Comparison of ENCODE assay signal across 17 cellular contexts in genomic region chr13:20969182-20969581, GRCh38.
DNase-seq lines count a peak whose midpoint lies in the region; ATAC-seq, FAIRE-seq and TF ChIP-seq lines count a peak whose summit lies in the region.
"Had no signal": no experiment of that assay in that cellular context is flagged by ENCODE, and none has a peak within 500 bp of the region (broad histone marks: within the 10 kb centered on the region; RNA-seq: fewer than 3 reads in every experiment).

No MANE protein-coding gene starts in this region.

- ATAC-seq in pancreas (no peak), GM18867 (IDR thresholded peaks at IDR 0.05; ENCODE audit: unreplicated experiment) (no peak)
- ATAC-seq: Panc1 had no signal

- H3K9me3 Mint-ChIP-seq in HFFc6, result no peaks in the 10 kb centered on the region
- no peaks in the 10 kb centered on the region for H3K9me3 Mint-ChIP-seq in activated CD4-positive, alpha-beta memory T cell treated with anti-CD3 and anti-CD28 coated beads for 36 hours
- H3K9me3 Mint-ChIP-seq: activated naive CD4-positive, alpha-beta T cell treated with anti-CD3 and anti-CD28 coated beads, Interleukin-2, amount 50 U/mL, for 24 hours; dendritic cell treated with granulocyte-macrophage colony-stimulating factor and Interleukin-4, amounts not matched to agents 40 ng/mL and 50 ng/mL, for 4 days had no signal

- H3K4me3 ChIP-seq in ACC112 (ENCODE audit: low read depth, low read length) (no peak overlapping the region), foreskin fibroblast (ENCODE audit: low read depth in 1 of 2, low read length in 2 of 2) (no peak overlapping the region), pancreas (no peak overlapping the region), BE2C (ENCODE audit: low read depth, low read length) (no peak overlapping the region)

- intact Hi-C loops in activated CD4-positive, alpha-beta memory T cell treated with anti-CD3 and anti-CD28 coated beads for 36 hours (cut with micrococcal nuclease), result loop anchor here (1.0 kb wide), 1 partner anchor 48 kb away; no protein-coding TSS in a partner anchor
- intact Hi-C loops in pancreas (cut with DNase I), result no loop called here

- CTCF ChIA-PET in activated CD4-positive, alpha-beta memory T cell treated with anti-CD3 and anti-CD28 coated beads for 36 hours (lab: Charles Lee), result interaction anchor here (0.6 kb wide), 1 partner anchor 447 kb away, joined by 3 read pairs; no protein-coding TSS in a partner anchor

- peaks cover 17% of the 10 kb centered on the region for H3K4me1 Mint-ChIP-seq in HFFc6 (ENCODE audit: low read depth)
- peaks cover 11% of the 10 kb centered on the region for H3K4me1 Mint-ChIP-seq in activated CD4-positive, alpha-beta memory T cell treated with anti-CD3 and anti-CD28 coated beads for 36 hours (ENCODE audit: low read depth)

- H3K27ac ChIP-seq in ACC112 (ENCODE audit: low read depth, low read length) (peak overlapping the region; percentile 29; the same call in 1 of the 2 replicates), pancreas (no peak overlapping the region)

- POLR2A ChIA-PET in activated CD4-positive, alpha-beta memory T cell treated with anti-CD3 and anti-CD28 coated beads for 36 hours (lab: Charles Lee), result interaction anchor here (0.6 kb wide), 1 partner anchor 40 kb away, joined by 3 read pairs; no protein-coding TSS in a partner anchor

- no peak overlapping the region for H2AFZ ChIP-seq in ACC112 (ENCODE audit: low read length, unreplicated experiment)

- H3K4me3 Mint-ChIP-seq in HFFc6, result peak overlapping the region; percentile 27; the same call in 1 of the 2 replicates
- H3K4me3 Mint-ChIP-seq in activated CD4-positive, alpha-beta memory T cell treated with anti-CD3 and anti-CD28 coated beads for 36 hours, result no peak overlapping the region
- H3K4me3 Mint-ChIP-seq: activated naive CD4-positive, alpha-beta T cell treated with anti-CD3 and anti-CD28 coated beads, Interleukin-2, amount 50 U/mL, for 24 hours; dendritic cell treated with granulocyte-macrophage colony-stimulating factor and Interleukin-4, amounts not matched to agents 40 ng/mL and 50 ng/mL, for 4 days had no signal

- H3K4me1 ChIP-seq in ACC112 (ENCODE audit: control insufficient read depth, insufficient read depth, low read length, unreplicated experiment) (no peaks in the 10 kb centered on the region), pancreas (no peaks in the 10 kb centered on the region), BE2C (no peaks in the 10 kb centered on the region)

- H3K36me3 Mint-ChIP-seq in HFFc6 (ENCODE audit: low read depth), result peaks cover 17% of the 10 kb centered on the region
- H3K36me3 Mint-ChIP-seq in activated CD4-positive, alpha-beta memory T cell treated with anti-CD3 and anti-CD28 coated beads for 36 hours, result no peaks in the 10 kb centered on the region
- H3K36me3 Mint-ChIP-seq: activated naive CD4-positive, alpha-beta T cell treated with anti-CD3 and anti-CD28 coated beads, Interleukin-2, amount 50 U/mL, for 24 hours had no signal

- H3K36me3 ChIP-seq in ACC112 (ENCODE audit: insufficient read depth, low read length) (0 out of 2 replicates have a peak, but pooled peaks cover 8% of the 10 kb centered on the region), pancreas (peaks cover 0 to 1% (median 0%) of the 10 kb centered on the region in 3 donors), BE2C (no peaks in the 10 kb centered on the region)

- H3K27me3 ChIP-seq in ACC112 (ENCODE audit: insufficient read depth, low read length), result no peaks in the 10 kb centered on the region
- no peaks in the 10 kb centered on the region for H3K27me3 ChIP-seq in pancreas
- peaks cover 14% of the 10 kb centered on the region for H3K27me3 ChIP-seq in BE2C

- H3K9me3 ChIP-seq in pancreas (no peaks in the 10 kb centered on the region), BE2C (no peaks in the 10 kb centered on the region)

- H3K27me3 Mint-ChIP-seq in HFFc6 (ENCODE audit: insufficient read depth), result peaks cover 8% of the 10 kb centered on the region
- H3K27me3 Mint-ChIP-seq in activated CD4-positive, alpha-beta memory T cell treated with anti-CD3 and anti-CD28 coated beads for 36 hours, result peaks cover 3% of the 10 kb centered on the region
- H3K27me3 Mint-ChIP-seq: dendritic cell treated with granulocyte-macrophage colony-stimulating factor and Interleukin-4, amounts not matched to agents 40 ng/mL and 50 ng/mL, for 4 days had no signal

- FAIRE-seq in pancreas (lab: Jason Lieb, UNC), result no peak
- FAIRE-seq: frontal cortex, H54, HTR-8/SVneo had no signal

- H3K27ac Mint-ChIP-seq in HFFc6, result peak overlapping the region; percentile 43
- peak overlapping the region; percentile 50 for H3K27ac Mint-ChIP-seq in activated CD4-positive, alpha-beta memory T cell treated with anti-CD3 and anti-CD28 coated beads for 36 hours
- H3K27ac Mint-ChIP-seq: activated naive CD4-positive, alpha-beta T cell treated with anti-CD3 and anti-CD28 coated beads, Interleukin-2, amount 50 U/mL, for 24 hours; dendritic cell treated with granulocyte-macrophage colony-stimulating factor and Interleukin-4, amounts not matched to agents 40 ng/mL and 50 ng/mL, for 4 days had no signal

- peak; percentile 53 for DNase-seq in HFFc6
- DNase-seq in activated CD4-positive, alpha-beta memory T cell treated with anti-CD3 and anti-CD28 coated beads for 36 hours, result no peak
- peak; percentile 69 to 83 for DNase-seq in foreskin fibroblast
- no peak for DNase-seq in pancreas
- DNase-seq in BE2C, result no peak
- DNase-seq in stimulated activated CD4-positive, alpha-beta T cell treated with anti-CD3 and anti-CD28 coated beads, Interleukin-4, amount 100 ng/mL, for 4 hours, result no peak
- DNase-seq: islet precursor cell, NCI-H1417, NCI-H446 had no signal

- TF ChIP-seq CTCF in HFFc6 (IDR thresholded peaks at IDR 0.05) (no peak), foreskin fibroblast (IDR thresholded peaks at IDR 0.05; ENCODE audit: low read depth, low read length) (no peak), pancreas (IDR thresholded peaks at IDR 0.05) (no peak), BE2C (IDR thresholded peaks at IDR 0.05; ENCODE audit: low read depth, low read length) (no peak)

- H3K79me2 ChIP-seq in ACC112 (ENCODE audit: control insufficient read depth, insufficient read depth, low read length, unreplicated experiment), result no peaks in the 10 kb centered on the region

- 53 to 69% methylated on average over 1 of the region's 1 CpG for WGBS in pancreas, 2 donors

Comparison
In these comparisons a context has a peak if more than half of its experiments do, and no peak if none do; other contexts are left out.
1. DNase-seq: peak in HFFc6 (single experiment) and foreskin fibroblast (2 of 2); none in activated CD4-positive, alpha-beta memory T cell treated with anti-CD3 and anti-CD28 coated beads for 36 hours (single experiment), pancreas (0 of 6), BE2C (single experiment) and stimulated activated CD4-positive, alpha-beta T cell treated with anti-CD3 and anti-CD28 coated beads, Interleukin-4, amount 100 ng/mL, for 4 hours (0 of 2).